ENCODE assay signal across 1 cellular context in the genomic region with DNA sequence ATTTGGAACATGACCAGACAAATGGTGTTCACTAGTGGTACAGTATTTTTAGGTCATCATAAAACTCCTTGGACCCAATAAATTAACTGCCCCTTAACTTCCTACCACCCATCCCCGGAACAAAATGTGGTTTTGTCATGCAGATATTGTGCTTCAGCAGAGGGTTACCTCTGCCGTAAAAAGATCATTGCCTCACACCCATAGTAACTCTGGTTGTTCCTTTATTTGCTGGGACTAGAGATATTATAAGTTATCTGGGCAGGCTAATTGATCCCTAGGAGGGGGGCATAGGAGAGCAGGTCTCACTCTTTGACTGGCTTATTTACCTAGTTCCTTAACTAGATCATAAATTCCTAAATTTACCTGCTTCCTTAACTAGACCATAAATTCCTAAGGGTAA.
TF ChIP-seq lines count a peak whose summit lies in the region.

No MANE protein-coding gene starts in this region.

TF ChIP-seq in HepG2, 621 proteins besides CTCF, POLR2A, EP300 and RAD21 (continued from another document):
- no peak for TF ChIP-seq CREB1 (IDR thresholded peaks at IDR 0.05)
- no peak for TF ChIP-seq CREB1 (CRISPR knock-in tag; IDR thresholded peaks at IDR 0.05)
